8 cellular contexts compared by ENCODE assay signal in genomic region chr18:47151457-47151856, GRCh38. TPM values are rescaled to one million over a fixed set of nuclear protein-coding genes. Genes with fewer than 3 reads are reported as not detected.
DNase-seq lines count a peak whose midpoint lies in the region; ATAC-seq, FAIRE-seq and TF ChIP-seq lines count a peak whose summit lies in the region.

No MANE protein-coding gene starts in this region.

- H3K4me3 ChIP-seq in HFF-Myc (replicated peaks; ENCODE audit: low read depth, low read length) (peak overlapping the region; percentile 68), keratinocyte (ENCODE audit: control insufficient read depth in 2 of 3, extremely low read depth in 1 of 3, insufficient read depth in 2 of 3, low read depth in 1 of 3, low read length in 3 of 3) (peak overlapping the region in 1 of 3 experiments; percentile 97)

- peak overlapping the region; percentile 89 for H3K4me3 Mint-ChIP-seq in activated CD4-positive, alpha-beta memory T cell treated with anti-CD3 and anti-CD28 coated beads for 36 hours

- H3K9ac ChIP-seq in keratinocyte (ENCODE audit: control insufficient read depth, extremely low read depth, insufficient read depth, low read length) = peak overlapping the region; percentile 91

- H3K79me2 ChIP-seq in keratinocyte (ENCODE audit: control insufficient read depth, insufficient read depth, low read length) = peaks cover 34% of the 10 kb centered on the region

- TF ChIP-seq CTCF in 22Rv1 (IDR thresholded peaks at IDR 0.05) (no peak), HFF-Myc (IDR thresholded peaks at IDR 0.05; ENCODE audit: low read depth, low read length, missing control alignments) (no peak), keratinocyte (optimal IDR thresholded peaks at IDR 0.05 in 1 of 3, IDR thresholded peaks at IDR 0.05 in 1 of 3, conservative IDR thresholded peaks at IDR 0.05 in 1 of 3; ENCODE audit: extremely low read depth in 1 of 3, insufficient read depth in 2 of 3, low read length in 3 of 3) (no peak)

- peak overlapping the region; percentile 100 for H3K4me2 ChIP-seq in keratinocyte (ENCODE audit: control insufficient read depth, extremely low read depth, insufficient read depth, low read depth, low read length)

- no peaks in the 10 kb centered on the region for H3K9me1 ChIP-seq in keratinocyte (ENCODE audit: control insufficient read depth, extremely low read depth, insufficient read depth, low read length)

- dilution Hi-C loops in keratinocyte (cut with MboI; ENCODE audit: extremely low pct_ligation_motif_present, low sequenced_read_pairs) = no loop called here

- H3K27ac Mint-ChIP-seq in activated CD4-positive, alpha-beta memory T cell treated with anti-CD3 and anti-CD28 coated beads for 36 hours = peak overlapping the region; percentile 91

- peaks cover 10% of the 10 kb centered on the region for H3K36me3 Mint-ChIP-seq in activated CD4-positive, alpha-beta memory T cell treated with anti-CD3 and anti-CD28 coated beads for 36 hours

- peaks cover 16% of the 10 kb centered on the region for H3K4me1 ChIP-seq in keratinocyte (ENCODE audit: control insufficient read depth, extremely low read depth, insufficient read depth, low read length)

- ATAC-seq in left colon = no peak

- H3K9me3 Mint-ChIP-seq in activated CD4-positive, alpha-beta memory T cell treated with anti-CD3 and anti-CD28 coated beads for 36 hours = no peaks in the 10 kb centered on the region

- no peaks in the 10 kb centered on the region for H3K27me3 ChIP-seq in keratinocyte (ENCODE audit: control insufficient read depth, extremely low read depth, insufficient read depth, low read length)

- H3K27me3 Mint-ChIP-seq in activated CD4-positive, alpha-beta memory T cell treated with anti-CD3 and anti-CD28 coated beads for 36 hours = no peaks in the 10 kb centered on the region

- no peaks in the 10 kb centered on the region for H4K20me1 ChIP-seq in keratinocyte (ENCODE audit: control insufficient read depth, extremely low read depth, insufficient read depth, low read length)

- CTCF ChIA-PET in activated CD4-positive, alpha-beta memory T cell treated with anti-CD3 and anti-CD28 coated beads for 36 hours (lab: Charles Lee) = interaction anchor here (0.5 kb wide), 1 partner anchor 190 kb away, joined by 3 read pairs; no protein-coding TSS in a partner anchor

- peaks cover 26% of the 10 kb centered on the region for H3K4me1 Mint-ChIP-seq in activated CD4-positive, alpha-beta memory T cell treated with anti-CD3 and anti-CD28 coated beads for 36 hours (ENCODE audit: low read depth)

- no peak for FAIRE-seq in keratinocyte (lab: Jason Lieb, UNC)

- peak overlapping the region; percentile 99 for H2AFZ ChIP-seq in keratinocyte (ENCODE audit: control insufficient read depth, low read length)

- no peaks in the 10 kb centered on the region for H3K36me3 ChIP-seq in keratinocyte (ENCODE audit: control insufficient read depth in 2 of 2, extremely low read depth in 1 of 2, insufficient read depth in 2 of 2, low read length in 2 of 2)

- POLR2A ChIA-PET in activated CD4-positive, alpha-beta memory T cell treated with anti-CD3 and anti-CD28 coated beads for 36 hours (lab: Charles Lee) = interaction anchor here (1.1 kb wide), 1 partner anchor 31 kb away, joined by 4 read pairs; no protein-coding TSS in a partner anchor

- H3K27ac ChIP-seq in 22Rv1 = peak overlapping the region; percentile 87
- H3K27ac ChIP-seq in keratinocyte (ENCODE audit: control insufficient read depth, insufficient read depth, low read length) = no peak overlapping the region

- intact Hi-C loops in activated CD4-positive, alpha-beta memory T cell treated with anti-CD3 and anti-CD28 coated beads for 36 hours (cut with micrococcal nuclease) = loop anchor here (2.0 kb wide), 1 partner anchor 779 kb away; the partner anchor contains the start of gene SMAD2
- intact Hi-C loops in left colon (cut with DNase I, micrococcal nuclease) = no loop called here

- no peak for DNase-seq in HFF-Myc (ENCODE audit: extremely low read depth, low read depth)
- DNase-seq in activated CD4-positive, alpha-beta memory T cell treated with anti-CD3 and anti-CD28 coated beads for 36 hours = no peak
- DNase-seq in keratinocyte (ENCODE audit: low read depth, low spot score) = no peak
- DNase-seq in GOT3 (lab: John Stamatoyannopoulos, UW) = no peak
- DNase-seq in left colon = no peak
- no peak for DNase-seq in DMS114 treated with DMSO at 0.1 percent for 48 hours (lab: John Stamatoyannopoulos, UW; ENCODE audit: unreplicated experiment)
- no peak for DNase-seq in NCI-H2227 treated with DMSO at 0.1 percent for 48 hours (lab: John Stamatoyannopoulos, UW)

- H3K9me3 ChIP-seq in keratinocyte (ENCODE audit: control insufficient read depth, low read depth, low read length) = no peaks in the 10 kb centered on the region

RNA-seq across cellular contexts. Expression of gene HDHD2, which starts 1.2 kb away (rescaled TPM):
- 10 to 100 TPM; 26.4 to 32.9 TPM for total RNA-seq in activated CD4-positive, alpha-beta memory T cell treated with anti-CD3 and anti-CD28 coated beads for 36 hours
- 5.3 to 17.7 TPM (median 10.9 TPM) in 3 replicates for polyA plus RNA-seq in keratinocyte
- polyA plus RNA-seq in keratinocyte (2011; ENCODE audit: low read depth) = 16.3 TPM
- polyA plus RNA-seq in keratinocyte (2011; cell fraction: cytosol; rRNA removed) = 5.4 and 6.8 TPM in 2 replicates
- 10.9 and 16.6 TPM in 2 replicates for polyA plus RNA-seq in keratinocyte (2011; cell fraction: nucleus; rRNA removed)
- 14.0 and 15.6 TPM in 2 replicates for polyA plus RNA-seq in keratinocyte (2012; ENCODE audit: low replicate concordance)
- polyA minus RNA-seq in keratinocyte = 2.5 to 17.6 TPM (median 15.4 TPM) in 3 replicates
- 17.5 TPM for polyA minus RNA-seq in keratinocyte (2011; cell fraction: cytosol; rRNA and poly(A)+ RNA removed)
- 5.6 and 34.1 TPM in 2 replicates for polyA minus RNA-seq in keratinocyte (2011; cell fraction: nucleus; rRNA and poly(A)+ RNA removed)
- 10 to 100 TPM; 34.5 to 40.1 TPM for total RNA-seq in left colon

RNA-seq across cellular contexts. Expression of gene IER3IP1, which starts 24.7 kb away (rescaled TPM):
- 10 to 100 TPM; 10.9 to 11.0 TPM for total RNA-seq in activated CD4-positive, alpha-beta memory T cell treated with anti-CD3 and anti-CD28 coated beads for 36 hours
- polyA plus RNA-seq in keratinocyte = 9.3 to 17.5 TPM (median 13.6 TPM) in 3 replicates
- polyA plus RNA-seq in keratinocyte (2011; ENCODE audit: low read depth) = 3.1 TPM
- polyA plus RNA-seq in keratinocyte (2011; cell fraction: cytosol; rRNA removed) = 8.9 and 14.8 TPM in 2 replicates
- polyA plus RNA-seq in keratinocyte (2011; cell fraction: nucleus; rRNA removed) = 3.7 and 5.8 TPM in 2 replicates
- 15.7 and 21.5 TPM in 2 replicates for polyA plus RNA-seq in keratinocyte (2012; ENCODE audit: low replicate concordance)
- polyA minus RNA-seq in keratinocyte = 2.3 to 6.7 TPM (median 4.0 TPM) in 3 replicates
- 11.3 TPM for polyA minus RNA-seq in keratinocyte (2011; cell fraction: cytosol; rRNA and poly(A)+ RNA removed)
- polyA minus RNA-seq in keratinocyte (2011; cell fraction: nucleus; rRNA and poly(A)+ RNA removed) = 2.9 and 3.4 TPM in 2 replicates
- 10 to 100 TPM; 10.4 to 11.0 TPM for total RNA-seq in left colon
